ENCODE assay signal across 8 cellular contexts in genomic region chr13:30341815-30342570, GRCh38. TPM values are rescaled to one million over a fixed set of nuclear protein-coding genes. Genes with fewer than 3 reads are reported as not detected.
DNase-seq lines count a peak whose midpoint lies in the region; ATAC-seq and TF ChIP-seq lines count a peak whose summit lies in the region.

No MANE protein-coding gene starts in this region.

- 12% methylated on average over 9 of the region's 9 CpGs for WGBS in SK-N-SH (ENCODE audit: low lambda C conversion rate)

- H3K36me3 ChIP-seq in SK-N-SH (replicated peaks in 1 of 2; ENCODE audit: control insufficient read depth in 1 of 2, insufficient read depth in 2 of 2, low read length in 1 of 2), result no peaks in the 10 kb centered on the region

- intact Hi-C loops in head of caudate nucleus (cut with DNase I), result no loop called here

- no peaks in the 10 kb centered on the region for H3K9me3 ChIP-seq in SK-N-SH

- H3K27me3 ChIP-seq in SK-N-SH (ENCODE audit: insufficient read depth), result no peaks in the 10 kb centered on the region

- ATAC-seq in HG03565 (IDR thresholded peaks at IDR 0.05; ENCODE audit: unreplicated experiment), result no peak

- DNase-seq in EH (ENCODE audit: low read depth), result peak; percentile 97
- DNase-seq in SK-N-SH, result peak; percentile 54
- peak in 41 of 42 donors; percentile 21 to 84 (median 61) for DNase-seq in head of caudate nucleus
- DNase-seq in renal cortical epithelial cell (ENCODE audit: low read depth), result peak; percentile 73
- no peak for DNase-seq in GM13977 (ENCODE audit: low spot score)
- DNase-seq in activated CD8-positive, alpha-beta memory T cell treated with anti-CD3 and anti-CD28 coated beads, Interleukin-2, amount 50 U/mL, for 4 hours, result no peak
- no peak for DNase-seq in NCI-H524 treated with DMSO at 0.1 percent for 48 hours (lab: John Stamatoyannopoulos, UW)

- in situ Hi-C loops in GM13977 (cut with MboI; ENCODE audit: low pct_unique_long_range_greater_than_20kb, low sequenced_read_pairs, unreplicated experiment), result no loop called here

- peak; percentile 35 for TF ChIP-seq RAD21 in SK-N-SH (IDR thresholded peaks at IDR 0.05; ENCODE audit: low read length)

- H3K27ac ChIP-seq in SK-N-SH (ENCODE audit: low read depth in 2 of 2, low read length in 1 of 2), result peak overlapping the region; percentile 71 to 88

- H3K4me1 ChIP-seq in SK-N-SH (ENCODE audit: control insufficient read depth in 1 of 2, insufficient read depth in 2 of 2, low read depth in 1 of 2, low read length in 1 of 2), result peaks cover 33 to 37% of the 10 kb centered on the region in 2 experiments

- TF ChIP-seq EP300 in SK-N-SH (IDR thresholded peaks at IDR 0.05; ENCODE audit: borderline replicate concordance in 1 of 2, low read depth in 1 of 2, low read length in 1 of 2), result peak; percentile 42 to 64; a peak in 2 of 4 replicates

- H3K9ac ChIP-seq in SK-N-SH, result no peak overlapping the region

- POLR2A ChIA-PET in SK-N-SH (lab: Yijun Ruan, JAX), result interaction anchor here (2.5 kb wide), 1 partner anchor 34 kb away, joined by 10 read pairs; the partner anchor contains the start of gene KATNAL1

- peaks cover 27% of the 10 kb centered on the region for H3F3A ChIP-seq in SK-N-SH (replicated peaks; ENCODE audit: insufficient read depth)

- no peak for TF ChIP-seq CTCF in SK-N-SH (IDR thresholded peaks at IDR 0.05)
- no peak for TF ChIP-seq CTCF in GM13977 (IDR thresholded peaks at IDR 0.05; ENCODE audit: extremely low read depth, insufficient read depth, missing control alignments)

- H3K9me2 ChIP-seq in SK-N-SH, result no peaks in the 10 kb centered on the region

- no peaks in the 10 kb centered on the region for H4K20me1 ChIP-seq in SK-N-SH (ENCODE audit: insufficient read depth)

- H3K4me3 ChIP-seq in SK-N-SH (ENCODE audit: low read depth in 2 of 2, low read length in 1 of 2), result peak overlapping the region in 1 of 2 experiments; percentile 25; a peak in 2 of 4 replicates

- peak overlapping the region; percentile 53; the same call in 1 of the 2 replicates for H3K4me2 ChIP-seq in SK-N-SH

- no peaks in the 10 kb centered on the region for H3K79me2 ChIP-seq in SK-N-SH (ENCODE audit: insufficient read depth)

- H2AFZ ChIP-seq in SK-N-SH (ENCODE audit: low read depth), result no peak overlapping the region; the same call in 1 of the 2 replicates

- CTCF ChIA-PET in SK-N-SH (lab: Yijun Ruan, JAX), result interaction anchor here (1.0 to 2.6 kb wide), 3 partner anchors 107 to 227 kb away, joined by 3 to 9 read pairs (median 3); no protein-coding TSS in a partner anchor

TF ChIP-seq in SK-N-SH, 30 proteins besides CTCF, POLR2A, EP300 and RAD21 (continues in another document):
- no peak for TF ChIP-seq MXI1 (IDR thresholded peaks at IDR 0.05; ENCODE audit: low read depth, low read length)
- no peak for TF ChIP-seq USF2 (IDR thresholded peaks at IDR 0.05; ENCODE audit: borderline replicate concordance, low read depth, low read length)
- no peak for TF ChIP-seq REST (IDR thresholded peaks at IDR 0.05; ENCODE audit: low read depth, low read length)
- TF ChIP-seq POLR2AphosphoS5 (IDR thresholded peaks at IDR 0.05; ENCODE audit: low read depth, low read length), result peak; percentile 53; the same call in 1 of the 2 replicates
- no peak for TF ChIP-seq GABPA (IDR thresholded peaks at IDR 0.05; ENCODE audit: low read depth)
- no peak for TF ChIP-seq EZH2phosphoT487 (IDR thresholded peaks at IDR 0.05; ENCODE audit: borderline replicate concordance, low read depth)
- TF ChIP-seq ELF1 (IDR thresholded peaks at IDR 0.05), result no peak
- TF ChIP-seq TEAD4 (IDR thresholded peaks at IDR 0.05; ENCODE audit: borderline replicate concordance, insufficient read depth), result 0 out of 2 replicates have a peak, but pooled peaks have one; percentile 60
- TF ChIP-seq FOXJ3 (CRISPR knock-in tag; IDR thresholded peaks at IDR 0.05), result no peak
- TF ChIP-seq RFX5 (IDR thresholded peaks at IDR 0.05; ENCODE audit: low read length), result no peak
- peak; percentile 45; the same call in 1 of the 2 replicates for TF ChIP-seq MAX (IDR thresholded peaks at IDR 0.05; ENCODE audit: low read depth)
- TF ChIP-seq GATA2 (CRISPR knock-in tag; IDR thresholded peaks at IDR 0.05), result peak; percentile 9; the same call in 1 of the 2 replicates
- no peak for TF ChIP-seq TAF1 (IDR thresholded peaks at IDR 0.05; ENCODE audit: borderline replicate concordance, low read depth, low read length)
- peak; percentile 81 for TF ChIP-seq TCF12 (IDR thresholded peaks at IDR 0.05)
- no peak for TF ChIP-seq RCOR1 (IDR thresholded peaks at IDR 0.05; ENCODE audit: low read length)
- 0 out of 2 replicates have a peak, but pooled peaks have one; percentile 24 for TF ChIP-seq ZBTB33 (IDR thresholded peaks at IDR 0.05; ENCODE audit: borderline replicate concordance, low read depth)
- TF ChIP-seq NRF1 (IDR thresholded peaks at IDR 0.05; ENCODE audit: low read depth, low read length), result no peak
- peak; percentile 95 for TF ChIP-seq NFIC (IDR thresholded peaks at IDR 0.05; ENCODE audit: borderline replicate concordance)
- TF ChIP-seq FOSL2 (IDR thresholded peaks at IDR 0.05; ENCODE audit: borderline replicate concordance, low read depth), result peak; percentile 58; the same call in 1 of the 2 replicates
- no peak for TF ChIP-seq FOXM1 (IDR thresholded peaks at IDR 0.05; ENCODE audit: low read depth)
- peak; percentile 62 for TF ChIP-seq JUND (IDR thresholded peaks at IDR 0.05)
- no peak for TF ChIP-seq RXRA (IDR thresholded peaks at IDR 0.05; ENCODE audit: borderline replicate concordance, low read depth)
- TF ChIP-seq SIN3A (IDR thresholded peaks at IDR 0.05; ENCODE audit: borderline replicate concordance, low read depth, low read length), result no peak; the same call in 1 of the 2 replicates
- peak; percentile 54; the same call in 1 of the 2 replicates for TF ChIP-seq YY1 (IDR thresholded peaks at IDR 0.05; ENCODE audit: low read depth)
- TF ChIP-seq SMC3 (IDR thresholded peaks at IDR 0.05; ENCODE audit: low read depth, low read length), result peak; percentile 25; the same call in 1 of the 2 replicates

RNA-seq across cellular contexts. Expression of gene KATNAL1, which starts 34.6 kb away (rescaled TPM):
- 5.1 and 6.1 TPM in 2 replicates for polyA plus RNA-seq in SK-N-SH (2012; rRNA removed)
- polyA plus RNA-seq in SK-N-SH (2012; cell fraction: cytosol; rRNA removed), result 7.2 and 8.1 TPM in 2 replicates
- 3.0 and 6.2 TPM in 2 replicates for polyA plus RNA-seq in SK-N-SH (2012; cell fraction: nucleus; rRNA removed)
- total RNA-seq in renal cortical epithelial cell, result 21.5 and 36.3 TPM in 2 replicates

Comparison
In these comparisons a context has a peak if more than half of its experiments do, and no peak if none do; other contexts are left out.
1. DNase-seq: peak in EH (single experiment), SK-N-SH (single experiment), head of caudate nucleus (41 of 42) and renal cortical epithelial cell (single experiment); none in GM13977 (single experiment), activated CD8-positive, alpha-beta memory T cell treated with anti-CD3 and anti-CD28 coated beads, Interleukin-2, amount 50 U/mL, for 4 hours (single experiment) and NCI-H524 treated with DMSO at 0.1 percent for 48 hours (single experiment).